15 cellular contexts compared by ENCODE assay signal in genomic region chr3:72299321-72299802, GRCh38.
DNase-seq lines count a peak whose midpoint lies in the region; ATAC-seq, FAIRE-seq and TF ChIP-seq lines count a peak whose summit lies in the region.
"Had no signal": no experiment of that assay in that cellular context is flagged by ENCODE, and none has a peak within 500 bp of the region (broad histone marks: within the 10 kb centered on the region; RNA-seq: fewer than 3 reads in every experiment).

No MANE protein-coding gene starts in this region.

- H3K9me3 ChIP-seq in adrenal gland (replicated peaks in 1 of 3), result no peaks in the 10 kb centered on the region
- H3K9me3 ChIP-seq: ascending aorta, mucosa of descending colon had no signal

- no peak overlapping the region for H3K4me3 ChIP-seq in adrenal gland
- H3K4me3 ChIP-seq: ascending aorta, mucosa of descending colon had no signal

- TF ChIP-seq CTCF in adrenal gland (IDR thresholded peaks at IDR 0.05), result no peak

- H3K27ac ChIP-seq in adrenal gland, result no peak overlapping the region
- H3K27ac ChIP-seq: ascending aorta had no signal

- no peaks in the 10 kb centered on the region for H3K4me1 ChIP-seq in adrenal gland (replicated peaks in 1 of 2)
- H3K4me1 ChIP-seq: ascending aorta had no signal

- H3K36me3 ChIP-seq in adrenal gland (replicated peaks in 1 of 2), result no peaks in the 10 kb centered on the region
- H3K36me3 ChIP-seq: ascending aorta had no signal

- ATAC-seq in left colon, result no peak
- no peak for ATAC-seq in GM19452 (IDR thresholded peaks at IDR 0.05; ENCODE audit: unreplicated experiment)
- no peak for ATAC-seq in GM19395 (IDR thresholded peaks at IDR 0.05; ENCODE audit: unreplicated experiment)
- ATAC-seq: activated CD4-positive, alpha-beta T cell treated with anti-CD3 and anti-CD28 coated beads for 36 hours; activated T-cell treated with anti-CD3 and anti-CD28 coated beads, Interleukin-2, amount 50 U/mL, for 72 hours had no signal

- no peak for FAIRE-seq in urothelium cell line (lab: Jason Lieb, UNC)

- 42 to 50% (median 47%) methylated on average over 5 to 6 of the region's 6 CpGs for WGBS in adrenal gland, 4 donors

- H3K27me3 ChIP-seq in adrenal gland, result no peaks in the 10 kb centered on the region
- H3K27me3 ChIP-seq: ascending aorta had no signal

- peak; percentile 42 for DNase-seq in AG20443 (ENCODE audit: low spot score)
- peak; percentile 56 for DNase-seq in M059J (ENCODE audit: low read depth)
- peak in 5 of 7 donors; percentile 35 to 69 (median 45) for DNase-seq in adrenal gland
- peak; percentile 85 for DNase-seq in glomerular endothelial cell (ENCODE audit: extremely low read depth, low read depth, low spot score)
- no peak for DNase-seq in urothelium cell line (ENCODE audit: low spot score)
- no peak for DNase-seq in left colon
- DNase-seq: activated CD4-positive, alpha-beta T cell treated with anti-CD3 and anti-CD28 coated beads for 36 hours; activated T-cell treated with anti-CD3 and anti-CD28 coated beads, Interleukin-2, amount 50 U/mL, for 72 hours; KBM-7; NCI-H187; stimulated activated CD4-positive, alpha-beta T cell treated with anti-CD3 and anti-CD28 coated beads, Interleukin-2, amount 100 ng/mL, for 24 hours had no signal

- no peak for TF ChIP-seq POLR2A in adrenal gland (IDR thresholded peaks at IDR 0.05)

- intact Hi-C loops in adrenal gland (cut with DNase I), result no loop called here
- intact Hi-C loops in left colon (cut with DNase I, micrococcal nuclease), result no loop called here

Comparison
In these comparisons a context has a peak if more than half of its experiments do, and no peak if none do; other contexts are left out.
1. DNase-seq: peak in AG20443 (single experiment), M059J (single experiment), adrenal gland (5 of 7) and glomerular endothelial cell (single experiment); none in urothelium cell line (single experiment) and left colon (0 of 2).